Comparison of ENCODE assay signal across 34 cellular contexts in genomic region chr3:107370902-107371301, GRCh38. TPM values are rescaled to one million over a fixed set of nuclear protein-coding genes. Genes with fewer than 3 reads are reported as not detected.
DNase-seq lines count a peak whose midpoint lies in the region; ATAC-seq, FAIRE-seq and TF ChIP-seq lines count a peak whose summit lies in the region.
"Had no signal": no experiment of that assay in that cellular context is flagged by ENCODE, and none has a peak within 500 bp of the region (broad histone marks: within the 10 kb centered on the region; RNA-seq: fewer than 3 reads in every experiment).

No MANE protein-coding gene starts in this region.

- H3K4me1 ChIP-seq in ACC112 (ENCODE audit: control insufficient read depth, insufficient read depth, low read length, unreplicated experiment) (peaks cover 14% of the 10 kb centered on the region), keratinocyte (ENCODE audit: control insufficient read depth, extremely low read depth, insufficient read depth, low read length) (peaks cover 22% of the 10 kb centered on the region)
- H3K4me1 ChIP-seq: parathyroid adenoma, right lobe of liver, vagina had no signal

- H3K9ac ChIP-seq in keratinocyte (ENCODE audit: control insufficient read depth, extremely low read depth, insufficient read depth, low read length) = no peak overlapping the region
- H3K9ac ChIP-seq: parathyroid adenoma had no signal

- dilution Hi-C loops in keratinocyte (cut with MboI; ENCODE audit: extremely low pct_ligation_motif_present, low sequenced_read_pairs) = no loop called here

- no peaks in the 10 kb centered on the region for H3K36me3 Mint-ChIP-seq in activated T-cell treated with anti-CD3 and anti-CD28 coated beads, Interleukin-2, amount 50 U/mL, for 24 hours (ENCODE audit: low read depth)
- H3K36me3 Mint-ChIP-seq: CD14-positive monocyte, immature natural killer cell had no signal

- H3K27ac ChIP-seq in ACC112 (ENCODE audit: low read depth, low read length) (no peak overlapping the region), VCaP (no peak overlapping the region), keratinocyte (ENCODE audit: control insufficient read depth, insufficient read depth, low read length) (no peak overlapping the region)
- H3K27ac ChIP-seq: epithelial cell of prostate, hepatocyte, parathyroid adenoma, right lobe of liver, thoracic aorta, vagina had no signal

- H3K9me3 ChIP-seq in keratinocyte (ENCODE audit: control insufficient read depth, low read depth, low read length) = peaks cover 2% of the 10 kb centered on the region
- H3K9me3 ChIP-seq: mucosa of descending colon, right lobe of liver, thoracic aorta, vagina had no signal

- no peak overlapping the region for H3K4me3 Mint-ChIP-seq in activated T-cell treated with anti-CD3 and anti-CD28 coated beads, Interleukin-2, amount 50 U/mL, for 24 hours
- H3K4me3 Mint-ChIP-seq: activated CD8-positive, alpha-beta T cell treated with anti-CD3 and anti-CD28 coated beads for 36 hours; activated naive CD8-positive, alpha-beta T cell treated with anti-CD3 and anti-CD28 coated beads, Interleukin-2, amount 50 U/mL, for 24 hours; CD14-positive monocyte; immature natural killer cell; neural crest cell had no signal

- POLR2A ChIA-PET in HEK293T (lab: Yijun Ruan, JAX) = no interaction called here

- no peak overlapping the region for H3K4me2 ChIP-seq in keratinocyte (ENCODE audit: control insufficient read depth, extremely low read depth, insufficient read depth, low read depth, low read length)
- H3K4me2 ChIP-seq: hepatocyte had no signal

- FAIRE-seq in keratinocyte (lab: Jason Lieb, UNC) = peak; percentile 67
- FAIRE-seq: D721Med, H54, TTC549 had no signal

- H3K36me3 ChIP-seq in ACC112 (ENCODE audit: insufficient read depth, low read length) (no peaks in the 10 kb centered on the region), keratinocyte (ENCODE audit: control insufficient read depth in 2 of 2, extremely low read depth in 1 of 2, insufficient read depth in 2 of 2, low read length in 2 of 2) (no peaks in the 10 kb centered on the region)
- H3K36me3 ChIP-seq: right lobe of liver, thoracic aorta, vagina had no signal

- H3K4me3 ChIP-seq in ACC112 (ENCODE audit: low read depth, low read length) = no peak overlapping the region
- no peak overlapping the region for H3K4me3 ChIP-seq in keratinocyte (ENCODE audit: control insufficient read depth in 2 of 3, extremely low read depth in 1 of 3, insufficient read depth in 2 of 3, low read depth in 1 of 3, low read length in 3 of 3)
- H3K4me3 ChIP-seq: hepatocyte, mucosa of descending colon, right lobe of liver, thoracic aorta, vagina had no signal

- no peaks in the 10 kb centered on the region for H3K9me3 Mint-ChIP-seq in activated T-cell treated with anti-CD3 and anti-CD28 coated beads, Interleukin-2, amount 50 U/mL, for 24 hours
- H3K9me3 Mint-ChIP-seq: activated CD8-positive, alpha-beta T cell treated with anti-CD3 and anti-CD28 coated beads for 36 hours; activated naive CD8-positive, alpha-beta T cell treated with anti-CD3 and anti-CD28 coated beads, Interleukin-2, amount 50 U/mL, for 24 hours; immature natural killer cell had no signal

- peak; percentile 15 for DNase-seq in HEK293T (ENCODE audit: extremely low spot score)
- DNase-seq in keratinocyte (ENCODE audit: low read depth, low spot score) = no peak
- DNase-seq in COR-L47 (lab: John Stamatoyannopoulos, UW) = no peak
- DNase-seq in activated T-cell treated with anti-CD3 and anti-CD28 coated beads, Interleukin-2, amount 50 U/mL, for 24 hours = no peak
- no peak for DNase-seq in DMS114 treated with DMSO at 0.1 percent for 48 hours (lab: John Stamatoyannopoulos, UW; ENCODE audit: unreplicated experiment)
- DNase-seq: activated CD4-positive, CD25-positive, alpha-beta regulatory T cell treated with anti-CD3 and anti-CD28 coated beads, Interleukin-2, amount 50 U/mL, for 72 hours; activated CD8-positive, alpha-beta T cell treated with anti-CD3 and anti-CD28 coated beads for 36 hours; activated effector memory CD4-positive, alpha-beta T cell treated with Interleukin-2 at 50 U/mL for 16 hours; activated naive CD8-positive, alpha-beta T cell treated with anti-CD3 and anti-CD28 coated beads, Interleukin-2, amount 50 U/mL, for 24 hours; dorsolateral prefrontal cortex; immature natural killer cell; Kasumi-1; mucosa of descending colon; NCI-H1092 treated with DMSO at 0.1 percent for 48 hours; NCI-H187 treated with DMSO at 0.1 percent for 48 hours; NCI-H446; right lobe of liver; SHP77 treated with DMSO at 0.1 percent for 48 hours; stimulated activated CD4-positive, alpha-beta T cell treated with anti-CD3 and anti-CD28 coated beads, Interleukin-4, amount 100 ng/mL, for 4 hours; stimulated activated naive CD4-positive, alpha-beta T cell treated with Interleukin-2 at 50 U/mL for 16 hours had no signal

- CTCF ChIA-PET in HEK293T (lab: Yijun Ruan, JAX) = interaction anchor here (0.6 kb wide), 2 partner anchors 62 to 1855 kb away, joined by 3 read pairs; no protein-coding TSS in a partner anchor

- peaks cover 12% of the 10 kb centered on the region for H3K27me3 Mint-ChIP-seq in activated T-cell treated with anti-CD3 and anti-CD28 coated beads, Interleukin-2, amount 50 U/mL, for 24 hours

- H4K20me1 ChIP-seq in keratinocyte (ENCODE audit: control insufficient read depth, extremely low read depth, insufficient read depth, low read length) = no peaks in the 10 kb centered on the region

- no peak overlapping the region for H3K27ac Mint-ChIP-seq in activated T-cell treated with anti-CD3 and anti-CD28 coated beads, Interleukin-2, amount 50 U/mL, for 24 hours
- H3K27ac Mint-ChIP-seq: activated CD8-positive, alpha-beta T cell treated with anti-CD3 and anti-CD28 coated beads for 36 hours; activated naive CD8-positive, alpha-beta T cell treated with anti-CD3 and anti-CD28 coated beads, Interleukin-2, amount 50 U/mL, for 24 hours; CD14-positive monocyte; immature natural killer cell had no signal

- H2AFZ ChIP-seq in ACC112 (ENCODE audit: low read length, unreplicated experiment) (peak overlapping the region; percentile 59), keratinocyte (ENCODE audit: control insufficient read depth, low read length) (no peak overlapping the region)
- H2AFZ ChIP-seq: hepatocyte, parathyroid adenoma had no signal

- TF ChIP-seq CTCF in VCaP (conservative IDR thresholded peaks at IDR 0.05) = 0 out of 2 replicates have a peak, but pooled peaks have one; percentile 7
- TF ChIP-seq CTCF in keratinocyte (optimal IDR thresholded peaks at IDR 0.05 in 1 of 3, IDR thresholded peaks at IDR 0.05 in 1 of 3, conservative IDR thresholded peaks at IDR 0.05 in 1 of 3; ENCODE audit: extremely low read depth in 1 of 3, insufficient read depth in 2 of 3, low read length in 3 of 3) = no peak

- no peak for ATAC-seq in GM21447 (IDR thresholded peaks at IDR 0.05; ENCODE audit: unreplicated experiment)
- ATAC-seq: activated CD8-positive, alpha-beta T cell treated with anti-CD3 and anti-CD28 coated beads for 36 hours; activated naive CD8-positive, alpha-beta T cell treated with anti-CD3 and anti-CD28 coated beads, Interleukin-2, amount 50 U/mL, for 24 hours; mucosa of descending colon; right lobe of liver had no signal

- no peaks in the 10 kb centered on the region for H3K79me2 ChIP-seq in ACC112 (ENCODE audit: control insufficient read depth, insufficient read depth, low read length, unreplicated experiment)
- no peaks in the 10 kb centered on the region for H3K79me2 ChIP-seq in keratinocyte (ENCODE audit: control insufficient read depth, insufficient read depth, low read length)
- H3K79me2 ChIP-seq: hepatocyte, parathyroid adenoma had no signal

- H3K27me3 ChIP-seq in ACC112 (ENCODE audit: insufficient read depth, low read length) (no peaks in the 10 kb centered on the region), keratinocyte (ENCODE audit: control insufficient read depth, extremely low read depth, insufficient read depth, low read length) (no peaks in the 10 kb centered on the region)
- H3K27me3 ChIP-seq: dorsolateral prefrontal cortex, hepatocyte, right lobe of liver, vagina had no signal

- peaks cover 7% of the 10 kb centered on the region for H3K4me1 Mint-ChIP-seq in activated T-cell treated with anti-CD3 and anti-CD28 coated beads, Interleukin-2, amount 50 U/mL, for 24 hours (ENCODE audit: low read depth)
- H3K4me1 Mint-ChIP-seq: neural crest cell had no signal

- no peaks in the 10 kb centered on the region for H3K9me1 ChIP-seq in keratinocyte (ENCODE audit: control insufficient read depth, extremely low read depth, insufficient read depth, low read length)

TF ChIP-seq in HEK293T, 16 proteins besides CTCF, POLR2A, EP300 and RAD21:
- TF ChIP-seq SP1 (IDR thresholded peaks at IDR 0.05) (no peak), SUZ12 (IDR thresholded peaks at IDR 0.05) (no peak), BHLHE40 (IDR thresholded peaks at IDR 0.05; ENCODE audit: borderline replicate concordance) (no peak), ELF4 (IDR thresholded peaks at IDR 0.05) (no peak), PKNOX1 (IDR thresholded peaks at IDR 0.05) (peak; percentile 90)
TF ChIP-seq in HEK293T: peak in this region for 1.

RNA-seq across cellular contexts. Expression of gene CCDC54, which starts 6.3 kb away (rescaled TPM):
- not detected in 3 replicates for polyA plus RNA-seq in keratinocyte
- not detected for polyA plus RNA-seq in keratinocyte (2011; ENCODE audit: low read depth)
- polyA plus RNA-seq in keratinocyte (2011; cell fraction: cytosol; rRNA removed) = not detected in 2 replicates
- polyA plus RNA-seq in keratinocyte (2011; cell fraction: nucleus; rRNA removed) = not detected in 2 replicates
- not detected in 2 replicates for polyA plus RNA-seq in keratinocyte (2012; ENCODE audit: low replicate concordance)
- not detected in 3 replicates for polyA minus RNA-seq in keratinocyte
- polyA minus RNA-seq in keratinocyte (2011; cell fraction: cytosol; rRNA and poly(A)+ RNA removed) = not detected
- not detected in 2 replicates for polyA minus RNA-seq in keratinocyte (2011; cell fraction: nucleus; rRNA and poly(A)+ RNA removed)
- polyA plus RNA-seq: AG04450, CD14-positive monocyte had no signal
